Comparison of ENCODE assay signal across 8 cellular contexts in genomic region chr9:37324261-37324683, GRCh38.
A peak's percentile ranks its signal among the peaks of the same experiment; 100 is the strongest.
DNase-seq lines count a peak whose midpoint lies in the region; ATAC-seq, FAIRE-seq and TF ChIP-seq lines count a peak whose summit lies in the region.

No MANE protein-coding gene starts in this region.

- peak overlapping the region; percentile 6 for H3K27ac Mint-ChIP-seq in endodermal cell

- H3K4me1 Mint-ChIP-seq in endodermal cell, result peaks cover 7% of the 10 kb centered on the region

- H3K36me3 ChIP-seq in DOHH2 (ENCODE audit: control insufficient read depth, low read length), result peaks cover 49% of the 10 kb centered on the region
- no peaks in the 10 kb centered on the region for H3K36me3 ChIP-seq in endodermal cell (ENCODE audit: control insufficient read depth, insufficient read depth, low read length)
- H3K36me3 ChIP-seq in kidney (ENCODE audit: control insufficient read depth in 1 of 2, insufficient read depth in 2 of 2, low read length in 2 of 2), result no peaks in the 10 kb centered on the region

- in situ Hi-C loops in GM13977 (cut with MboI; ENCODE audit: low pct_unique_long_range_greater_than_20kb, low sequenced_read_pairs, unreplicated experiment), result no loop called here

- intact Hi-C loops in kidney (cut with DNase I), result no loop called here

- ATAC-seq in GM19463 (IDR thresholded peaks at IDR 0.05; ENCODE audit: unreplicated experiment) (peak; percentile 72), HG03520 (IDR thresholded peaks at IDR 0.05; ENCODE audit: unreplicated experiment) (peak; percentile 45)

- H3K9ac ChIP-seq in endodermal cell (ENCODE audit: extremely low read depth, low read length, poor library complexity, severe bottlenecking) (no peak overlapping the region), kidney (ENCODE audit: low read length in 2 of 2) (no peak overlapping the region)

- DNase-seq in endodermal cell (no peak), GM13977 (ENCODE audit: low spot score) (no peak), amniotic stem cell (lab: John Stamatoyannopoulos, UW) (no peak), superior temporal gyrus (ENCODE audit: extremely low spot score) (no peak), kidney (no peak)

- H3K27me3 Mint-ChIP-seq in endodermal cell (ENCODE audit: insufficient read depth), result no peaks in the 10 kb centered on the region

- H3K9me2 ChIP-seq in DOHH2 (replicated peaks; ENCODE audit: control insufficient read depth, low read length), result no peaks in the 10 kb centered on the region

- no peak for FAIRE-seq in kidney (lab: Jason Lieb, UNC)

- H3K4me2 ChIP-seq in DOHH2 (ENCODE audit: low read length), result peak overlapping the region; percentile 78

- H3K4me3 ChIP-seq in DOHH2 (ENCODE audit: low read length) (peak overlapping the region; percentile 50), endodermal cell (ENCODE audit: low read length) (no peak overlapping the region), kidney (ENCODE audit: low read length in 2 of 2) (no peak overlapping the region)

- no peaks in the 10 kb centered on the region for H4K20me1 ChIP-seq in DOHH2 (ENCODE audit: control insufficient read depth, insufficient read depth, low read depth, low read length)

- H3K27ac ChIP-seq in DOHH2 (ENCODE audit: low read depth, low read length), result peak overlapping the region; percentile 98
- peak overlapping the region; percentile 95 for H3K27ac ChIP-seq in endodermal cell (ENCODE audit: low read depth, low read length)
- no peak overlapping the region for H3K27ac ChIP-seq in kidney (ENCODE audit: low read depth in 2 of 2, low read length in 2 of 2)

- H3F3A ChIP-seq in DOHH2 (ENCODE audit: control insufficient read depth, insufficient read depth), result peaks cover 49% of the 10 kb centered on the region

- H3K27me3 ChIP-seq in DOHH2 (ENCODE audit: control insufficient read depth, low read length), result no peaks in the 10 kb centered on the region
- H3K27me3 ChIP-seq in endodermal cell (ENCODE audit: control insufficient read depth, insufficient read depth, low read length, poor library complexity, severe bottlenecking), result no peaks in the 10 kb centered on the region

- H3K4me1 ChIP-seq in DOHH2 (ENCODE audit: control insufficient read depth, low read length) (peaks cover 89% of the 10 kb centered on the region), endodermal cell (ENCODE audit: control insufficient read depth, insufficient read depth, low read length) (no peaks in the 10 kb centered on the region), kidney (ENCODE audit: control insufficient read depth in 1 of 2, insufficient read depth in 1 of 2, low read depth in 1 of 2, low read length in 2 of 2) (no peaks in the 10 kb centered on the region)

- 76 to 89% methylated on average over 7 of the region's 7 CpGs for WGBS in endodermal cell (ENCODE audit: insufficient coverage in 1 of 2, insufficient read length in 1 of 2), 2 experiments

- TF ChIP-seq CTCF in DOHH2 (IDR thresholded peaks at IDR 0.05; ENCODE audit: low read depth, low read length, poor library complexity, severe bottlenecking) (no peak), endodermal cell (conservative IDR thresholded peaks at IDR 0.05) (no peak), GM13977 (IDR thresholded peaks at IDR 0.05; ENCODE audit: extremely low read depth, insufficient read depth, missing control alignments) (no peak), kidney (IDR thresholded peaks at IDR 0.05; ENCODE audit: borderline replicate concordance, extremely low read depth, insufficient read depth) (no peak)

- H3K4me3 Mint-ChIP-seq in endodermal cell, result no peak overlapping the region

- peaks cover 5% of the 10 kb centered on the region for H3K36me3 Mint-ChIP-seq in endodermal cell (ENCODE audit: low read depth)

- no peaks in the 10 kb centered on the region for H3K9me3 Mint-ChIP-seq in endodermal cell

- peaks cover 44% of the 10 kb centered on the region for H3K79me2 ChIP-seq in DOHH2 (ENCODE audit: control insufficient read depth, low read length)

- H3K9me3 ChIP-seq in DOHH2 (ENCODE audit: control insufficient read depth, insufficient read depth, low read length), result no peaks in the 10 kb centered on the region
- H3K9me3 ChIP-seq in endodermal cell (ENCODE audit: control insufficient read depth, low read length), result no peaks in the 10 kb centered on the region
- H3K9me3 ChIP-seq in kidney (ENCODE audit: control insufficient read depth in 1 of 2, low read length in 2 of 2), result no peaks in the 10 kb centered on the region

Comparison
In these comparisons a context has a peak if more than half of its experiments do, and no peak if none do; other contexts are left out.
1. H3K27ac ChIP-seq: peak in DOHH2 (single experiment) and endodermal cell (single experiment); none in kidney (0 of 2).